Comparison of ENCODE assay signal across 9 cellular contexts in genomic region chr1:38046884-38047602, GRCh38. TPM values are rescaled to one million over a fixed set of nuclear protein-coding genes. Genes with fewer than 3 reads are reported as not detected.
DNase-seq lines count a peak whose midpoint lies in the region; ATAC-seq and TF ChIP-seq lines count a peak whose summit lies in the region.
"Had no signal": no experiment of that assay in that cellular context is flagged by ENCODE, and none has a peak within 500 bp of the region (broad histone marks: within the 10 kb centered on the region; RNA-seq: fewer than 3 reads in every experiment).

No MANE protein-coding gene starts in this region.

- DNase-seq in COLO668 (lab: John Stamatoyannopoulos, UW; ENCODE audit: unreplicated experiment) (peak; percentile 91), T follicular helper cell (ENCODE audit: low read depth) (peak; percentile 61), adrenal gland (peak; percentile 87 to 93 (median 89)), left ventricle myocardium inferior (peak; percentile 93), posterior vena cava (ENCODE audit: low spot score) (peak; percentile 92), upper lobe of left lung (peak; percentile 76 to 97)

- peaks cover 24% of the 10 kb centered on the region for H3K27me3 Mint-ChIP-seq in IgD-negative memory B cell

- H3K27ac Mint-ChIP-seq in IgD-negative memory B cell = peak overlapping the region; percentile 78 to 81 (median 80)

- TF ChIP-seq POLR2A in adrenal gland (IDR thresholded peaks at IDR 0.05) (peak in 1 of 2 donors; percentile 43), upper lobe of left lung (IDR thresholded peaks at IDR 0.05) (no peak)

- H3K27ac ChIP-seq in adrenal gland (peak overlapping the region in 4 of 5 donors; percentile 36 to 80 (median 56)), left ventricle myocardium inferior (replicated peaks) (peak overlapping the region; percentile 57), upper lobe of left lung (peak overlapping the region in 2 of 4 donors; percentile 40 to 57)

- H3K4me3 ChIP-seq in adrenal gland = peak overlapping the region in 3 of 4 donors; percentile 45 to 73 (median 54)
- H3K4me3 ChIP-seq in left ventricle myocardium inferior = peak overlapping the region; percentile 86
- H3K4me3 ChIP-seq in upper lobe of left lung = peak overlapping the region; percentile 37 to 85 (median 66)

- peak in 1 of 6 experiments; percentile 5 for TF ChIP-seq CTCF in adrenal gland (IDR thresholded peaks at IDR 0.05)
- TF ChIP-seq CTCF in left ventricle myocardium inferior (IDR thresholded peaks at IDR 0.05; ENCODE audit: borderline replicate concordance) = peak; percentile 18
- peak in 3 of 6 experiments; percentile 7 to 18 (median 12) for TF ChIP-seq CTCF in upper lobe of left lung (IDR thresholded peaks at IDR 0.05)

- intact Hi-C loops in adrenal gland (cut with DNase I) = no loop called here
- intact Hi-C loops in left ventricle myocardium inferior (cut with micrococcal nuclease) = no loop called here
- intact Hi-C loops in posterior vena cava (cut with DNase I) = loop anchor here (2.0 to 10.0 kb wide), 2 partner anchors 470 to 768 kb away; no protein-coding TSS in a partner anchor

- H3K27me3 ChIP-seq in adrenal gland (no peaks in the 10 kb centered on the region), left ventricle myocardium inferior (ENCODE audit: low read depth) (peaks cover 78% of the 10 kb centered on the region), upper lobe of left lung (peaks cover 0 to 43% (median 27%) of the 10 kb centered on the region in 4 donors)

- peak overlapping the region; percentile 74 to 89 (median 82) for H3K4me3 Mint-ChIP-seq in IgD-negative memory B cell

- TF ChIP-seq EP300 in upper lobe of left lung (IDR thresholded peaks at IDR 0.05) = no peak

- H3K36me3 ChIP-seq in adrenal gland (replicated peaks in 1 of 2) (no peaks in the 10 kb centered on the region), left ventricle myocardium inferior (no peaks in the 10 kb centered on the region), upper lobe of left lung (no peaks in the 10 kb centered on the region)

- no peaks in the 10 kb centered on the region for H3K36me3 Mint-ChIP-seq in IgD-negative memory B cell

- H3K4me1 ChIP-seq in adrenal gland (replicated peaks in 1 of 2) (peaks cover 18% of the 10 kb centered on the region in 2 donors), left ventricle myocardium inferior (peaks cover 32% of the 10 kb centered on the region), upper lobe of left lung (peaks cover 22 to 43% (median 33%) of the 10 kb centered on the region in 4 donors)

- ATAC-seq in GM21515 (IDR thresholded peaks at IDR 0.05; ENCODE audit: unreplicated experiment) (peak; percentile 59), upper lobe of left lung (ENCODE audit: low FRiP score in 2 of 2) (peak; percentile 70 to 95)

- peaks cover 6 to 12% (median 8%) of the 10 kb centered on the region in 3 donors for H3K4me1 Mint-ChIP-seq in IgD-negative memory B cell

- 0 to 4% (median 1%) methylated on average over 15 to 99 of the region's 99 CpGs for WGBS in adrenal gland, 4 donors
- WGBS in upper lobe of left lung, 2 donors = no CpG with 5 or more reads among the region's 99 CpGs

- H3K9me3 Mint-ChIP-seq in IgD-negative memory B cell = no peaks in the 10 kb centered on the region

- H3K9me3 ChIP-seq in adrenal gland (replicated peaks in 1 of 3) (no peaks in the 10 kb centered on the region), left ventricle myocardium inferior (replicated peaks) (no peaks in the 10 kb centered on the region), upper lobe of left lung (no peaks in the 10 kb centered on the region)

RNA-seq across cellular contexts. Expression of gene POU3F1, which starts 0.5 kb away (rescaled TPM):
- not detected for polyA plus RNA-seq in IgD-negative memory B cell
- total RNA-seq in adrenal gland = 1 to 10 TPM; 1.6 to 6.9 (median 3.0) TPM
- under 1 TPM; 0.05 to 0.40 (median 0.16) TPM for polyA plus RNA-seq in adrenal gland
- total RNA-seq in left ventricle myocardium inferior = 0.11 TPM
- under 1 TPM; 0.28 to 0.29 TPM for total RNA-seq in posterior vena cava
- total RNA-seq in upper lobe of left lung = 1 to 10 TPM in 1 of 6 donors, under 1 TPM in 1, not detected in 4; 0.40 to 1.0 TPM
- total RNA-seq: T-helper 2 cell treated with Interferon-gamma antibody and Interleukin-4, amounts not matched to agents 100 ng/mL and 5 ng/mL, for 36 hours had no signal

RNA-seq across cellular contexts. Expression of gene UTP11, which starts 34.5 kb away (rescaled TPM):
- polyA plus RNA-seq in IgD-negative memory B cell (18.9 TPM), adrenal gland (100 to 1,000 TPM in 1 of 3 donors, 10 to 100 TPM in 2; 16.0 to 133 (median 26.5) TPM)
- total RNA-seq in adrenal gland (10 to 100 TPM; 25.8 to 71.9 (median 37.4) TPM), left ventricle myocardium inferior (39.6 TPM), posterior vena cava (10 to 100 TPM; 45.6 to 61.4 TPM), upper lobe of left lung (10 to 100 TPM in 5 of 6 donors, 1 to 10 TPM in 1; 8.4 to 53.4 (median 25.4) TPM)

RNA-seq across cellular contexts. Expression of gene FHL3, which starts 41.7 kb away (rescaled TPM):
- polyA plus RNA-seq in IgD-negative memory B cell (1.7 TPM), adrenal gland (10 to 100 TPM in 2 of 3 donors, 1 to 10 TPM in 1; 8.6 to 39.5 (median 31.5) TPM)
- total RNA-seq in adrenal gland (10 to 100 TPM; 14.5 to 47.6 (median 23.2) TPM), left ventricle myocardium inferior (15.8 TPM), posterior vena cava (10 to 100 TPM; 55.6 to 80.7 TPM), upper lobe of left lung (10 to 100 TPM in 5 of 6 donors, 1 to 10 TPM in 1; 9.5 to 25.8 (median 18.6) TPM)

RNA-seq across cellular contexts. Expression of gene SF3A3, which starts 57.2 kb away (rescaled TPM):
- 70.7 TPM for polyA plus RNA-seq in IgD-negative memory B cell
- 10 to 100 TPM; 30.1 to 95.9 (median 40.8) TPM for total RNA-seq in adrenal gland
- 10 to 100 TPM; 24.3 to 78.5 (median 28.2) TPM for polyA plus RNA-seq in adrenal gland
- 29.5 TPM for total RNA-seq in left ventricle myocardium inferior
- total RNA-seq in posterior vena cava = 10 to 100 TPM; 42.7 to 48.6 TPM
- 10 to 100 TPM; 36.5 to 80.7 (median 42.8) TPM for total RNA-seq in upper lobe of left lung

Comparison
In these comparisons a context has a peak if more than half of its experiments do, and no peak if none do; other contexts are left out.
1. intact Hi-C loops: an anchor here in posterior vena cava (2.0 to 10.0 kb wide); none called in adrenal gland and left ventricle myocardium inferior.